In genomic region chr7:3754488-3755365, GRCh38 we compare ENCODE assay signal across 11 cellular contexts.
DNase-seq lines count a peak whose midpoint lies in the region; ATAC-seq and TF ChIP-seq lines count a peak whose summit lies in the region.
"Had no signal": no experiment of that assay in that cellular context is flagged by ENCODE, and none has a peak within 500 bp of the region (broad histone marks: within the 10 kb centered on the region; RNA-seq: fewer than 3 reads in every experiment).

No MANE protein-coding gene starts in this region.

- H3K4me1 ChIP-seq in PC-3 (ENCODE audit: insufficient read depth, low read length), result peaks cover 5% of the 10 kb centered on the region

- H3K27me3 ChIP-seq in PC-3 (ENCODE audit: low read length), result no peaks in the 10 kb centered on the region

- intact Hi-C loops in PC-3 (cut with micrococcal nuclease) (no loop called here), posterior cingulate gyrus (cut with DNase I) (loop anchor here (5.0 kb wide), 1 partner anchor 153 kb away; no protein-coding TSS in a partner anchor)

- POLR2A ChIA-PET in PC-3 (lab: Charles Lee; ENCODE audit: unreplicated experiment), result interaction anchor here (0.7 kb wide), 1 partner anchor 82 kb away, joined by 3 read pairs; no protein-coding TSS in a partner anchor

- H3K4me2 ChIP-seq in PC-3 (ENCODE audit: low read length), result 0 out of 2 replicates have a peak overlapping the region, but pooled peaks have one; percentile 16

- no peaks in the 10 kb centered on the region for H3K9me2 ChIP-seq in PC-3 (replicated peaks; ENCODE audit: low read length)

- no peak overlapping the region for H3K4me3 ChIP-seq in PC-3 (ENCODE audit: low read length)
- no peak overlapping the region for H3K4me3 ChIP-seq in foreskin fibroblast (ENCODE audit: low read depth in 1 of 2, low read length in 2 of 2)

- no peaks in the 10 kb centered on the region for H3K79me2 ChIP-seq in PC-3 (ENCODE audit: low read length)

- CTCF ChIA-PET in PC-3 (lab: Charles Lee), result no interaction called here

- no peaks in the 10 kb centered on the region for H4K20me1 ChIP-seq in PC-3 (ENCODE audit: low read length)

- H3F3A ChIP-seq in PC-3 (ENCODE audit: low read length, unreplicated experiment), result no peaks in the 10 kb centered on the region

- H3K9me3 ChIP-seq in PC-3 (ENCODE audit: low read length), result no peaks in the 10 kb centered on the region

- BruUV-seq in PC-3 (replicated peaks; lab: Mats Ljungman, UMichigan), result no TSS peak

- no peak; the same call in 1 of the 2 replicates for ATAC-seq in PC-3
- ATAC-seq in stimulated activated naive CD8-positive, alpha-beta T cell treated with anti-CD3 and anti-CD28 coated beads, Interleukin-15, Interleukin-2, amounts not matched to agents 100 U/mL and 50 U/mL, for 24 hours, result no peak
- ATAC-seq in HG02870 (IDR thresholded peaks at IDR 0.05; ENCODE audit: unreplicated experiment), result no peak
- ATAC-seq: HCT116 had no signal

- no peak overlapping the region for H3K9ac ChIP-seq in PC-3 (ENCODE audit: low read length)

- DNase-seq in HT1080 (ENCODE audit: low read depth), result peak; percentile 93
- peak; percentile 25 for DNase-seq in PC-3
- peak; percentile 15 to 68 for DNase-seq in foreskin fibroblast
- DNase-seq in posterior cingulate gyrus, result peak; percentile 33 to 91 (median 68)
- DNase-seq in OCI-M1 (lab: John Stamatoyannopoulos, UW), result no peak
- DNase-seq in stimulated activated naive CD8-positive, alpha-beta T cell treated with anti-CD3 and anti-CD28 coated beads, Interleukin-15, Interleukin-2, amounts not matched to agents 100 U/mL and 50 U/mL, for 24 hours, result no peak
- no peak for DNase-seq in GM03348 (ENCODE audit: low spot score)
- DNase-seq: activated CD4-positive, alpha-beta T cell treated with anti-CD3 and anti-CD28 coated beads for 1 hour; MM.1S had no signal

- H2AFZ ChIP-seq in PC-3 (ENCODE audit: low read length), result no peak overlapping the region

- H3K36me3 ChIP-seq in PC-3 (ENCODE audit: low read depth, low read length), result no peaks in the 10 kb centered on the region

- H3K27ac ChIP-seq in PC-3 (ENCODE audit: low read length), result no peak overlapping the region

- TF ChIP-seq CTCF in PC-3 (conservative IDR thresholded peaks at IDR 0.05; ENCODE audit: low read depth, low read length), result no peak
- TF ChIP-seq CTCF in foreskin fibroblast (IDR thresholded peaks at IDR 0.05; ENCODE audit: low read depth, low read length), result no peak

Comparison
In these comparisons a context has a peak if more than half of its experiments do, and no peak if none do; other contexts are left out.
1. DNase-seq: peak in HT1080 (single experiment), PC-3 (single experiment), foreskin fibroblast (2 of 2) and posterior cingulate gyrus (10 of 10); none in OCI-M1 (single experiment), stimulated activated naive CD8-positive, alpha-beta T cell treated with anti-CD3 and anti-CD28 coated beads, Interleukin-15, Interleukin-2, amounts not matched to agents 100 U/mL and 50 U/mL, for 24 hours (single experiment) and GM03348 (single experiment).